In the genomic region with DNA sequence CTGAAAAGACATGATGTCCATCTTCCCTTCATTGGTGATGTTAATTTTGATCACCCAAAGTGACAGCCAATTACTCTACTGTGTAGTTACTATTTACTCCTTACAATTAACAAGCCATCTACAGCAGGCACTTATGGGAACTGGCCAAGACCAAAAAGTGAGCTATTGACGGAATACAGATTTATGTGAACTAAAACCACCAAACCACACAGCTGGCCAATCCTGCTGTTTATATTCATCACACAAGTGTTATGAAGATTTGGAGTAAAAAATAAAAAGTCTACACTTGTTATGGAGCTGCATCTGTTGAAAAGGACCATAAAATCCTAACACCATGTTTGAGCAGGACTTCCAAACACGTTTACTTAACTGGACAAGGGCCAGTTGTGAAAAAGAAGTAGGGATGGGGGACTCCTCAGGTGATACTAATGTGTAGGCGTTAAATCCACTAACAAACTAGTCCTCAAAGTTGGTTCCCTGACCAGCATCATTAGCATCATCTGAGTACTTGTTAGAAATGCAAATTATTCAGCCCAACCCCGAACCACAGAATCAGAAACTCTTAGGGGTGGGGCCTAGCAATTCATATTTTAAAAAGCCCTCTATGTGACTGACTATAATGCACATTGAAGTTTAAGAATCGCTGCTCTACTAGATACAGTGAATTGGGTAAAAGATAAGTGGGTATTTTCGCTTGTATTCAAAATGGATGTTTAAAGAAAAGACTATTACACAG, we compare ENCODE assay signal across 14 cellular contexts. TPM values are rescaled to one million over a fixed set of nuclear protein-coding genes. Genes with fewer than 3 reads are reported as not detected.
A peak's percentile ranks its signal among the peaks of the same experiment; 100 is the strongest.
DNase-seq lines count a peak whose midpoint lies in the region; ATAC-seq and TF ChIP-seq lines count a peak whose summit lies in the region.
"Had no signal": no experiment of that assay in that cellular context is flagged by ENCODE, and none has a peak within 500 bp of the region (broad histone marks: within the 10 kb centered on the region; RNA-seq: fewer than 3 reads in every experiment).

No MANE protein-coding gene starts in this region.

- H3K4me3 ChIP-seq in SU-DHL-6 (ENCODE audit: insufficient read depth, low read length, poor library complexity, severe bottlenecking), result no peak overlapping the region
- H3K4me3 ChIP-seq: dorsolateral prefrontal cortex, PC-9, stomach had no signal

- H3K27me3 ChIP-seq in SU-DHL-6 (ENCODE audit: low read length), result no peaks in the 10 kb centered on the region
- H3K27me3 ChIP-seq: dorsolateral prefrontal cortex, stomach had no signal

- TF ChIP-seq CTCF in SU-DHL-6 (IDR thresholded peaks at IDR 0.05; ENCODE audit: insufficient read depth, low read length, poor library complexity, severe bottlenecking) (no peak), nephron progenitor cell (IDR thresholded peaks at IDR 0.05) (no peak)

- peaks cover 39% of the 10 kb centered on the region for H3K36me3 Mint-ChIP-seq in activated CD4-positive, alpha-beta T cell treated with anti-CD3 and anti-CD28 coated beads, Interleukin-2, amount 10 ng/mL, durations not matched to agents 7 days and 5 days (ENCODE audit: low read depth)
- H3K36me3 Mint-ChIP-seq in nephron progenitor cell (ENCODE audit: low read depth), result peaks cover 52% of the 10 kb centered on the region

- H2AFZ ChIP-seq in SU-DHL-6 (ENCODE audit: low read depth, low read length, severe bottlenecking), result no peak overlapping the region
- H2AFZ ChIP-seq: PC-9 had no signal

- no peaks in the 10 kb centered on the region for H3K27me3 Mint-ChIP-seq in activated CD4-positive, alpha-beta T cell treated with anti-CD3 and anti-CD28 coated beads, Interleukin-2, amount 10 ng/mL, durations not matched to agents 7 days and 5 days
- no peaks in the 10 kb centered on the region for H3K27me3 Mint-ChIP-seq in nephron progenitor cell (ENCODE audit: low read depth, poor library complexity)

- peak; percentile 65 for ATAC-seq in GM19455 (IDR thresholded peaks at IDR 0.05; ENCODE audit: unreplicated experiment)
- no peak for ATAC-seq in GM21717 (IDR thresholded peaks at IDR 0.05; ENCODE audit: unreplicated experiment)

- peaks cover 89% of the 10 kb centered on the region for H3K79me2 ChIP-seq in SU-DHL-6 (ENCODE audit: insufficient read depth, low read length)

- peaks cover 47% of the 10 kb centered on the region for H3K4me1 Mint-ChIP-seq in activated CD4-positive, alpha-beta T cell treated with anti-CD3 and anti-CD28 coated beads, Interleukin-2, amount 10 ng/mL, durations not matched to agents 7 days and 5 days
- H3K4me1 Mint-ChIP-seq in nephron progenitor cell, result peaks cover 7% of the 10 kb centered on the region

- no peak overlapping the region for H3K4me3 Mint-ChIP-seq in activated CD4-positive, alpha-beta T cell treated with anti-CD3 and anti-CD28 coated beads, Interleukin-2, amount 10 ng/mL, durations not matched to agents 7 days and 5 days
- H3K4me3 Mint-ChIP-seq in nephron progenitor cell, result no peak overlapping the region

- H3K9ac ChIP-seq in SU-DHL-6 (ENCODE audit: low read length), result no peak overlapping the region
- H3K9ac ChIP-seq: SK-N-SH had no signal

- H3F3A ChIP-seq in SU-DHL-6 (ENCODE audit: insufficient read depth), result peaks cover 44% of the 10 kb centered on the region

- CTCF ChIA-PET in activated CD4-positive, alpha-beta T cell treated with anti-CD3 and anti-CD28 coated beads, Interleukin-2, amount 10 ng/mL, durations not matched to agents 7 days and 5 days (lab: Charles Lee), result interaction anchor here (0.8 to 2.3 kb wide), 4 partner anchors 10 to 173 kb away, joined by 3 to 9 read pairs (median 5); partner anchors contain the start of genes MCMBP and SEC23IP

- H4K20me1 ChIP-seq in SU-DHL-6 (ENCODE audit: low read depth, low read length), result peaks cover 40% of the 10 kb centered on the region

- H3K9me3 ChIP-seq in SU-DHL-6 (ENCODE audit: insufficient read depth, low read length), result peaks cover 9% of the 10 kb centered on the region; the same call in 1 of the 2 replicates
- H3K9me3 ChIP-seq: SK-N-SH, stomach had no signal

- peak overlapping the region; percentile 39 for H3K27ac Mint-ChIP-seq in activated CD4-positive, alpha-beta T cell treated with anti-CD3 and anti-CD28 coated beads, Interleukin-2, amount 10 ng/mL, durations not matched to agents 7 days and 5 days
- peak overlapping the region; percentile 47 for H3K27ac Mint-ChIP-seq in nephron progenitor cell

- no peak for DNase-seq in activated CD4-positive, alpha-beta T cell treated with anti-CD3 and anti-CD28 coated beads, Interleukin-2, amount 10 ng/mL, durations not matched to agents 7 days and 5 days
- no peak for DNase-seq in activated CD4-positive, alpha-beta T cell treated with anti-CD3 and anti-CD28 coated beads for 48 hours
- DNase-seq in nephron progenitor cell (no peak), NCI-H1436 treated with DMSO at 0.1 percent for 48 hours (lab: John Stamatoyannopoulos, UW) (no peak), epidermal melanocyte (ENCODE audit: insufficient read length, low spot score) (no peak)
- DNase-seq: dorsolateral prefrontal cortex, IMR-90, NCI-H1105, PC-9, SK-N-SH, stomach had no signal

- peaks cover 44% of the 10 kb centered on the region for H3K36me3 ChIP-seq in SU-DHL-6 (ENCODE audit: low read length)

- POLR2A ChIA-PET in activated CD4-positive, alpha-beta T cell treated with anti-CD3 and anti-CD28 coated beads, Interleukin-2, amount 10 ng/mL, durations not matched to agents 7 days and 5 days (lab: Charles Lee), result no interaction called here

- peaks cover 4% of the 10 kb centered on the region for H3K9me3 Mint-ChIP-seq in activated CD4-positive, alpha-beta T cell treated with anti-CD3 and anti-CD28 coated beads, Interleukin-2, amount 10 ng/mL, durations not matched to agents 7 days and 5 days
- peaks cover 25% of the 10 kb centered on the region for H3K9me3 Mint-ChIP-seq in nephron progenitor cell

- no peaks in the 10 kb centered on the region for H3K9me2 ChIP-seq in SU-DHL-6 (replicated peaks; ENCODE audit: insufficient read depth, low read length)
- H3K9me2 ChIP-seq: SK-N-SH had no signal

- peak overlapping the region; percentile 5 for H3K4me2 ChIP-seq in SU-DHL-6 (ENCODE audit: low read depth, low read length, poor library complexity, severe bottlenecking)
- H3K4me2 ChIP-seq: PC-9, SK-N-SH had no signal

- 0 out of 2 replicates have a peak overlapping the region, but pooled peaks have one; percentile 3 for H3K27ac ChIP-seq in SU-DHL-6 (ENCODE audit: low read depth, low read length)
- H3K27ac ChIP-seq: PC-9, stomach had no signal

RNA-seq across cellular contexts. Expression of gene MCMBP, which starts 11.6 kb away (rescaled TPM):
- 10 to 100 TPM; 79.6 to 85.8 TPM for total RNA-seq in activated CD4-positive, alpha-beta T cell treated with anti-CD3 and anti-CD28 coated beads, Interleukin-2, amount 10 ng/mL, durations not matched to agents 7 days and 5 days

RNA-seq across cellular contexts. Expression of gene SEC23IP, which starts 31.5 kb away (rescaled TPM):
- 10 to 100 TPM; 61.6 to 73.0 TPM for total RNA-seq in activated CD4-positive, alpha-beta T cell treated with anti-CD3 and anti-CD28 coated beads, Interleukin-2, amount 10 ng/mL, durations not matched to agents 7 days and 5 days
